ENCODE assay signal across 19 cellular contexts in genomic region chr16:21957687-21958346, GRCh38. TPM values are rescaled to one million over a fixed set of nuclear protein-coding genes. Genes with fewer than 3 reads are reported as not detected.
DNase-seq lines count a peak whose midpoint lies in the region; ATAC-seq lines count a peak whose summit lies in the region.
"Had no signal": no experiment of that assay in that cellular context is flagged by ENCODE, and none has a peak within 500 bp of the region (broad histone marks: within the 10 kb centered on the region; RNA-seq: fewer than 3 reads in every experiment).

No MANE protein-coding gene starts in this region.

- CTCF ChIA-PET in CD4-positive, alpha-beta memory T cell (lab: Charles Lee; ENCODE audit: partially characterized antibody): interaction anchor here (0.6 to 0.7 kb wide), 2 partner anchors 120 to 231 kb away, joined by 3 read pairs; no protein-coding TSS in a partner anchor
- CTCF ChIA-PET in activated CD4-positive, alpha-beta memory T cell treated with anti-CD3 and anti-CD28 coated beads, Interleukin-2, amount 10 ng/mL, durations not matched to agents 7 days and 5 days (lab: Charles Lee): no interaction called here

- H3K27me3 ChIP-seq in CD4-positive, CD25-positive, alpha-beta regulatory T cell (ENCODE audit: control insufficient read depth, insufficient read depth, low read length): no peaks in the 10 kb centered on the region
- no peaks in the 10 kb centered on the region for H3K27me3 ChIP-seq in CD4-positive, alpha-beta memory T cell (ENCODE audit: insufficient read depth, low read length)
- H3K27me3 ChIP-seq: BE2C had no signal

- peak overlapping the region; percentile 13 for H3K4me3 ChIP-seq in CD4-positive, CD25-positive, alpha-beta regulatory T cell (ENCODE audit: low read depth, low read length)
- H3K4me3 ChIP-seq in CD4-positive, alpha-beta memory T cell (ENCODE audit: low read length in 2 of 2): no peak overlapping the region
- H3K4me3 ChIP-seq: GM23338 had no signal

- no peak for ATAC-seq in CD4-positive, CD25-positive, alpha-beta regulatory T cell (ENCODE audit: low read depth in 2 of 2)
- ATAC-seq in memory B cell (ENCODE audit: low read depth): no peak
- no peak for ATAC-seq in HG02588 (IDR thresholded peaks at IDR 0.05; ENCODE audit: unreplicated experiment)
- ATAC-seq: GM23338 had no signal

- H3K36me3 Mint-ChIP-seq in CD4-positive, CD25-positive, alpha-beta regulatory T cell: peaks cover 47% of the 10 kb centered on the region
- peaks cover 40 to 77% of the 10 kb centered on the region in 2 donors for H3K36me3 Mint-ChIP-seq in CD4-positive, alpha-beta memory T cell
- peaks cover 61% of the 10 kb centered on the region for H3K36me3 Mint-ChIP-seq in activated CD4-positive, alpha-beta memory T cell treated with anti-CD3 and anti-CD28 coated beads, Interleukin-2, amount 10 ng/mL, durations not matched to agents 7 days and 5 days (ENCODE audit: low read depth)
- H3K36me3 Mint-ChIP-seq in memory B cell: peaks cover 29% of the 10 kb centered on the region

- POLR2A ChIA-PET in CD4-positive, alpha-beta memory T cell (lab: Charles Lee; ENCODE audit: partially characterized antibody): no interaction called here
- POLR2A ChIA-PET in activated CD4-positive, alpha-beta memory T cell treated with anti-CD3 and anti-CD28 coated beads, Interleukin-2, amount 10 ng/mL, durations not matched to agents 7 days and 5 days (lab: Charles Lee): interaction anchor here (0.7 kb wide), 1 partner anchor 8 kb away, joined by 3 read pairs; no protein-coding TSS in a partner anchor

- H3K27ac Mint-ChIP-seq in CD4-positive, CD25-positive, alpha-beta regulatory T cell: peak overlapping the region; percentile 53 to 61 (median 53)
- H3K27ac Mint-ChIP-seq in CD4-positive, alpha-beta memory T cell: peak overlapping the region in 6 of 7 donors; percentile 11 to 82 (median 64)
- peak overlapping the region; percentile 69 for H3K27ac Mint-ChIP-seq in activated CD4-positive, alpha-beta memory T cell treated with anti-CD3 and anti-CD28 coated beads, Interleukin-2, amount 10 ng/mL, durations not matched to agents 7 days and 5 days
- peak overlapping the region; percentile 43 for H3K27ac Mint-ChIP-seq in memory B cell
- H3K27ac Mint-ChIP-seq: GM23338 had no signal

- H3K4me1 ChIP-seq in CD4-positive, CD25-positive, alpha-beta regulatory T cell (ENCODE audit: control insufficient read depth, insufficient read depth, low read length, poor library complexity, severe bottlenecking): peaks cover 45% of the 10 kb centered on the region
- peaks cover 29% of the 10 kb centered on the region for H3K4me1 ChIP-seq in CD4-positive, alpha-beta memory T cell (ENCODE audit: insufficient read depth, low read length)

- no peaks in the 10 kb centered on the region for H3K9me3 Mint-ChIP-seq in CD4-positive, CD25-positive, alpha-beta regulatory T cell
- H3K9me3 Mint-ChIP-seq in CD4-positive, alpha-beta memory T cell: no peaks in the 10 kb centered on the region
- no peaks in the 10 kb centered on the region for H3K9me3 Mint-ChIP-seq in activated CD4-positive, alpha-beta memory T cell treated with anti-CD3 and anti-CD28 coated beads, Interleukin-2, amount 10 ng/mL, durations not matched to agents 7 days and 5 days
- no peaks in the 10 kb centered on the region for H3K9me3 Mint-ChIP-seq in memory B cell
- H3K9me3 Mint-ChIP-seq: GM23338 had no signal

- H3K9me3 ChIP-seq in CD4-positive, CD25-positive, alpha-beta regulatory T cell (ENCODE audit: control insufficient read depth in 2 of 2, low read length in 2 of 2): no peaks in the 10 kb centered on the region
- no peaks in the 10 kb centered on the region for H3K9me3 ChIP-seq in CD4-positive, alpha-beta memory T cell (ENCODE audit: control insufficient read depth in 1 of 2, low read length in 2 of 2)
- H3K9me3 ChIP-seq: BE2C had no signal

- no peak for DNase-seq in CD4-positive, CD25-positive, alpha-beta regulatory T cell
- DNase-seq in CD4-positive, alpha-beta memory T cell: no peak
- DNase-seq in activated CD4-positive, alpha-beta memory T cell treated with anti-CD3 and anti-CD28 coated beads, Interleukin-2, amount 10 ng/mL, durations not matched to agents 7 days and 5 days: no peak
- no peak for DNase-seq in memory B cell (ENCODE audit: low spot score in 2 of 2)
- DNase-seq in retina: no peak
- no peak for DNase-seq in iPS-NIHi11 (ENCODE audit: low spot score)
- DNase-seq in CD1c-positive myeloid dendritic cell (ENCODE audit: extremely low spot score): no peak
- DNase-seq: BE2C; DMS153; NCI-H1092; NCI-H1694; NCI-H69; NK-92 treated with Interleukin-12 subunit alpha and Interleukin-12 subunit beta, amount 100 ng/mL, for 24 hours; OCI-M1; RPMI8226 had no signal

- H3K4me3 Mint-ChIP-seq in CD4-positive, CD25-positive, alpha-beta regulatory T cell: peak overlapping the region; percentile 41 to 70 (median 65)
- peak overlapping the region in 2 of 8 donors; percentile 22 to 76 for H3K4me3 Mint-ChIP-seq in CD4-positive, alpha-beta memory T cell
- no peak overlapping the region for H3K4me3 Mint-ChIP-seq in activated CD4-positive, alpha-beta memory T cell treated with anti-CD3 and anti-CD28 coated beads, Interleukin-2, amount 10 ng/mL, durations not matched to agents 7 days and 5 days
- no peak overlapping the region for H3K4me3 Mint-ChIP-seq in memory B cell
- H3K4me3 Mint-ChIP-seq: GM23338 had no signal

- H3K27me3 Mint-ChIP-seq in CD4-positive, CD25-positive, alpha-beta regulatory T cell: no peaks in the 10 kb centered on the region
- no peaks in the 10 kb centered on the region for H3K27me3 Mint-ChIP-seq in CD4-positive, alpha-beta memory T cell
- no peaks in the 10 kb centered on the region for H3K27me3 Mint-ChIP-seq in activated CD4-positive, alpha-beta memory T cell treated with anti-CD3 and anti-CD28 coated beads, Interleukin-2, amount 10 ng/mL, durations not matched to agents 7 days and 5 days
- no peaks in the 10 kb centered on the region for H3K27me3 Mint-ChIP-seq in memory B cell

- peaks cover 27 to 71% (median 52%) of the 10 kb centered on the region in 4 donors for H3K4me1 Mint-ChIP-seq in CD4-positive, CD25-positive, alpha-beta regulatory T cell
- peaks cover 25 to 59% (median 39%) of the 10 kb centered on the region in 4 donors for H3K4me1 Mint-ChIP-seq in CD4-positive, alpha-beta memory T cell
- peaks cover 64% of the 10 kb centered on the region for H3K4me1 Mint-ChIP-seq in activated CD4-positive, alpha-beta memory T cell treated with anti-CD3 and anti-CD28 coated beads, Interleukin-2, amount 10 ng/mL, durations not matched to agents 7 days and 5 days
- H3K4me1 Mint-ChIP-seq in memory B cell: peaks cover 15% of the 10 kb centered on the region

- H3K27ac ChIP-seq in CD4-positive, CD25-positive, alpha-beta regulatory T cell (ENCODE audit: insufficient read depth, low read length, poor library complexity, severe bottlenecking): peak overlapping the region; percentile 45
- no peak overlapping the region for H3K27ac ChIP-seq in CD4-positive, alpha-beta memory T cell (ENCODE audit: low read depth, low read length)

- intact Hi-C loops in CD4-positive, alpha-beta memory T cell (cut with micrococcal nuclease): no loop called here

- H3K36me3 ChIP-seq in CD4-positive, CD25-positive, alpha-beta regulatory T cell (ENCODE audit: control insufficient read depth, insufficient read depth, low read length): peaks cover 57% of the 10 kb centered on the region
- H3K36me3 ChIP-seq in CD4-positive, alpha-beta memory T cell (ENCODE audit: insufficient read depth, low read length): peaks cover 49% of the 10 kb centered on the region

RNA-seq across cellular contexts. Expression of gene UQCRC2, which starts 4.7 kb away (rescaled TPM):
- total RNA-seq in CD4-positive, CD25-positive, alpha-beta regulatory T cell: 217 TPM
- 100 to 1,000 TPM; 164 to 218 (median 194) TPM for polyA plus RNA-seq in CD4-positive, CD25-positive, alpha-beta regulatory T cell
- total RNA-seq in CD4-positive, alpha-beta memory T cell: 100 to 1,000 TPM; 170 to 177 TPM
- polyA plus RNA-seq in CD4-positive, alpha-beta memory T cell: 100 to 1,000 TPM; 156 to 258 TPM
- 100 to 1,000 TPM; 216 to 225 TPM for total RNA-seq in activated CD4-positive, alpha-beta memory T cell treated with anti-CD3 and anti-CD28 coated beads, Interleukin-2, amount 10 ng/mL, durations not matched to agents 7 days and 5 days

RNA-seq across cellular contexts. Expression of gene PDZD9, which starts 43.1 kb away (rescaled TPM):
- not detected for total RNA-seq in CD4-positive, CD25-positive, alpha-beta regulatory T cell
- under 1 TPM in 2 of 4 donors, not detected in 2; 0.22 to 0.28 TPM for polyA plus RNA-seq in CD4-positive, CD25-positive, alpha-beta regulatory T cell
- not detected for total RNA-seq in CD4-positive, alpha-beta memory T cell
- polyA plus RNA-seq in CD4-positive, alpha-beta memory T cell: under 1 TPM; 0.30 to 0.37 TPM
- total RNA-seq in activated CD4-positive, alpha-beta memory T cell treated with anti-CD3 and anti-CD28 coated beads, Interleukin-2, amount 10 ng/mL, durations not matched to agents 7 days and 5 days: not detected
- total RNA-seq: GM23338, MCF 10A had no signal
- polyA plus RNA-seq: AG04450 had no signal

RNA-seq across cellular contexts. Expression of gene MOSMO, which starts 50.1 kb away (rescaled TPM):
- 13.1 TPM for total RNA-seq in CD4-positive, CD25-positive, alpha-beta regulatory T cell
- 1 to 10 TPM; 3.9 to 5.2 (median 4.1) TPM for polyA plus RNA-seq in CD4-positive, CD25-positive, alpha-beta regulatory T cell
- total RNA-seq in CD4-positive, alpha-beta memory T cell: 10 to 100 TPM; 21.9 to 23.4 TPM
- 1 to 10 TPM; 3.2 to 6.3 TPM for polyA plus RNA-seq in CD4-positive, alpha-beta memory T cell
- 10 to 100 TPM; 12.1 to 13.0 TPM for total RNA-seq in activated CD4-positive, alpha-beta memory T cell treated with anti-CD3 and anti-CD28 coated beads, Interleukin-2, amount 10 ng/mL, durations not matched to agents 7 days and 5 days

Comparison
In these comparisons a context has a peak if more than half of its experiments do, and no peak if none do; other contexts are left out.
1. H3K4me3 Mint-ChIP-seq: peak in CD4-positive, CD25-positive, alpha-beta regulatory T cell (4 of 4); none in activated CD4-positive, alpha-beta memory T cell treated with anti-CD3 and anti-CD28 coated beads, Interleukin-2, amount 10 ng/mL, durations not matched to agents 7 days and 5 days (single experiment) and memory B cell (single experiment).
2. Peak in every context shown above with its lines, with median percentiles within 50 percentile points of each other: H3K27ac Mint-ChIP-seq.